Comparison of ENCODE assay signal across 1 cellular context in genomic region chr20:59044295-59044694, GRCh38.
TF ChIP-seq lines count a peak whose summit lies in the region.

No MANE protein-coding gene starts in this region.

TF ChIP-seq in K562, 482 proteins besides CTCF, POLR2A, EP300 and RAD21:
- TF ChIP-seq ZNF444 (CRISPR knock-in tag; IDR thresholded peaks at IDR 0.05) (no peak), CBFB (CRISPR knock-in tag; IDR thresholded peaks at IDR 0.05) (no peak)
